ENCODE assay signal across 8 cellular contexts in the genomic region with DNA sequence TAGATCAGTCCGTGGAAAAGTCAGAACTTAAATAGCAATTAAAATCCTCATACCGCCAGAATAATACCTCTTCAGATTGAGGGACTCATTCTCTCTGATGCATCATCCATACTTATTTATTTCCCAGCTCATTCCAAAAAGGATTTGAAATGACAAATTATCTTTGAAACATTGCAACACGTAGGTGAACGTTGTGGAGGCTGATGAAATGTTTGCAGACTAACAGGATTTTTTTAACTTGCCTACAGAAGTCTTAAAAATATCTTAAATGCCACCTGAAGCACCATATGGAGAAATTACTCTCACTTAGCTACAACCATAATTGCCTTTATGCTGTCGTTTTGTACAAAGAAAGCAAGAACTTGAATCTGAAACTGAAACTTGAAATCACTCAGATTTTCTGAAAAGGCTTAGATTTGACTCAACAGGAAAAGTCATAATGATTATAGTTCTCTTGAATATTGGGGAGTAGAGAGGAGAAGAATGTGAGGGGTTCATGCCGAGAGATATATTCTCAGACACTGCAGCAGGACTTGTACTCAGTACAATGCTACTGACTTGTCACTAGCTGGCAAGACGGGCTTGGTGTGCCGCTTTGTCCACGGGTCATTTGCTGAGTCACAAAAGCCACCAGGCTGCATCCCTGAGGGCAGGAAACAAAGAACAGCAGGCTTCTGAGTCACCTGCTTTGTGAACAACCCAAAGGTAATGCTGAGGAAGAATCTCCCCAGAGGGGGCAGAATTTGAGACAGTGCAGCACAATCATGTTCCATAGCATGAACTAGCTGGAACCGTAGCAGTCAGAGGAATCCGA. TPM values are rescaled to one million over a fixed set of nuclear protein-coding genes. Genes with fewer than 3 reads are reported as not detected.
DNase-seq lines count a peak whose midpoint lies in the region; ATAC-seq and FAIRE-seq lines count a peak whose summit lies in the region.

No MANE protein-coding gene starts in this region.

- intact Hi-C loops in CD4-positive, alpha-beta memory T cell (cut with micrococcal nuclease), result no loop called here
- intact Hi-C loops in left ventricle myocardium superior (cut with micrococcal nuclease), result no loop called here

- H3K9me3 Mint-ChIP-seq in CD4-positive, alpha-beta memory T cell, result no peaks in the 10 kb centered on the region

- H3K27ac ChIP-seq in CD4-positive, alpha-beta memory T cell (ENCODE audit: low read depth, low read length), result no peak overlapping the region
- peak overlapping the region in 5 of 21 experiments; percentile 25 to 69 (median 55) for H3K27ac ChIP-seq in skin epidermis

- peak; percentile 93 for FAIRE-seq in RCC 7860 (lab: Jason Lieb, UNC)

- CTCF ChIA-PET in CD4-positive, alpha-beta memory T cell (lab: Charles Lee; ENCODE audit: partially characterized antibody), result interaction anchor here (1.0 to 1.1 kb wide), 2 partner anchors 9 to 12 kb away, joined by 3 read pairs; no protein-coding TSS in a partner anchor

- no peaks in the 10 kb centered on the region for H3K9me3 ChIP-seq in CD4-positive, alpha-beta memory T cell (ENCODE audit: control insufficient read depth in 1 of 2, low read length in 2 of 2)

- POLR2A ChIA-PET in CD4-positive, alpha-beta memory T cell (lab: Charles Lee; ENCODE audit: partially characterized antibody), result no interaction called here

- H3K4me1 Mint-ChIP-seq in CD4-positive, alpha-beta memory T cell, result peaks cover 7 to 20% (median 13%) of the 10 kb centered on the region in 4 donors

- no peaks in the 10 kb centered on the region for H3K27me3 Mint-ChIP-seq in CD4-positive, alpha-beta memory T cell

- H3K4me3 ChIP-seq in CD4-positive, alpha-beta memory T cell (ENCODE audit: low read length in 2 of 2), result peak overlapping the region; percentile 14
- H3K4me3 ChIP-seq in skin epidermis, result peak overlapping the region in 4 of 7 experiments; percentile 4 to 17 (median 9)

- peak overlapping the region; percentile 19 to 90 (median 78) for H3K27ac Mint-ChIP-seq in CD4-positive, alpha-beta memory T cell

- no peaks in the 10 kb centered on the region for H3K27me3 ChIP-seq in CD4-positive, alpha-beta memory T cell (ENCODE audit: insufficient read depth, low read length)

- DNase-seq in CD4-positive, alpha-beta memory T cell, result peak; percentile 19 to 64 (median 30)
- DNase-seq in RCC 7860 (ENCODE audit: low spot score) (peak; percentile 93), left ventricle myocardium superior (no peak), NCI-H1092 treated with DMSO at 0.1 percent for 48 hours (lab: John Stamatoyannopoulos, UW) (no peak)
- peak; percentile 42 for DNase-seq in activated gamma-delta T cell treated with anti-CD3 and anti-CD28 coated beads, Interleukin-2, amount 50 U/mL, for 16 hours (ENCODE audit: low read depth)

- peak overlapping the region; percentile 60 to 82 (median 68) for H3K4me3 Mint-ChIP-seq in CD4-positive, alpha-beta memory T cell

- H3K36me3 Mint-ChIP-seq in CD4-positive, alpha-beta memory T cell, result no peaks in the 10 kb centered on the region

- no peaks in the 10 kb centered on the region for H3K36me3 ChIP-seq in CD4-positive, alpha-beta memory T cell (ENCODE audit: insufficient read depth, low read length)

- ATAC-seq in GM19351 (IDR thresholded peaks at IDR 0.05; ENCODE audit: unreplicated experiment) (peak; percentile 86), HG03439 (IDR thresholded peaks at IDR 0.05; ENCODE audit: unreplicated experiment) (peak; percentile 73), left ventricle myocardium superior (peak; percentile 64)

- H3K4me1 ChIP-seq in CD4-positive, alpha-beta memory T cell (ENCODE audit: insufficient read depth, low read length), result peaks cover 13% of the 10 kb centered on the region

RNA-seq across cellular contexts. Expression of a gene that starts 7.1 kb away (rescaled TPM):
- total RNA-seq in CD4-positive, alpha-beta memory T cell, result under 1 TPM; 0.67 to 0.84 TPM
- polyA plus RNA-seq in CD4-positive, alpha-beta memory T cell, result under 1 TPM; 0.02 to 0.09 TPM
- 2.9 TPM for total RNA-seq in left ventricle myocardium superior

Comparison
In these comparisons a context has a peak if more than half of its experiments do, and no peak if none do; other contexts are left out.
1. DNase-seq: peak in CD4-positive, alpha-beta memory T cell (5 of 5), RCC 7860 (single experiment) and activated gamma-delta T cell treated with anti-CD3 and anti-CD28 coated beads, Interleukin-2, amount 50 U/mL, for 16 hours (single experiment); none in left ventricle myocardium superior (single experiment) and NCI-H1092 treated with DMSO at 0.1 percent for 48 hours (single experiment).
2. Peak in every context shown above with its lines, with median percentiles within 50 percentile points of each other: ATAC-seq.